Comparison of ENCODE assay signal across 20 cellular contexts in genomic region chr12:20259786-20260185, GRCh38.
DNase-seq lines count a peak whose midpoint lies in the region; ATAC-seq, FAIRE-seq and TF ChIP-seq lines count a peak whose summit lies in the region.
"Had no signal": no experiment of that assay in that cellular context is flagged by ENCODE, and none has a peak within 500 bp of the region (broad histone marks: within the 10 kb centered on the region; RNA-seq: fewer than 3 reads in every experiment).

No MANE protein-coding gene starts in this region.

- no peaks in the 10 kb centered on the region for H4K20me1 ChIP-seq in astrocyte (ENCODE audit: insufficient read depth, low read length)
- H4K20me1 ChIP-seq: BLaER1 had no signal

- H3K79me2 ChIP-seq in astrocyte (ENCODE audit: insufficient read depth, low read length): no peaks in the 10 kb centered on the region

- no peaks in the 10 kb centered on the region for H3K36me3 ChIP-seq in astrocyte (ENCODE audit: insufficient read depth, low read length)
- H3K36me3 ChIP-seq: BLaER1, HAP-1 had no signal

- no peak overlapping the region for H3K4me3 ChIP-seq in astrocyte (ENCODE audit: insufficient read depth, low read depth, low read length)
- H3K4me3 ChIP-seq: BLaER1, GM12878, GM23248, HAP-1, K562 had no signal

- no peaks in the 10 kb centered on the region for H3K36me3 Mint-ChIP-seq in astrocyte (ENCODE audit: low read depth, unreplicated experiment)
- no peaks in the 10 kb centered on the region for H3K36me3 Mint-ChIP-seq in activated naive CD8-positive, alpha-beta T cell treated with anti-CD3 and anti-CD28 coated beads for 36 hours
- H3K36me3 Mint-ChIP-seq: CD14-positive monocyte; CD4-positive, alpha-beta memory T cell had no signal

- H3K9me3 ChIP-seq in astrocyte (ENCODE audit: insufficient read depth, low read depth, low read length): no peaks in the 10 kb centered on the region
- H3K9me3 ChIP-seq: BLaER1, HAP-1 had no signal

- ATAC-seq in HG03139 (IDR thresholded peaks at IDR 0.05; ENCODE audit: unreplicated experiment) (no peak), GM19035 (IDR thresholded peaks at IDR 0.05; ENCODE audit: unreplicated experiment) (no peak)
- ATAC-seq: GM12878, K562 had no signal

- no peaks in the 10 kb centered on the region for H3K27me3 Mint-ChIP-seq in astrocyte (ENCODE audit: low read depth, unreplicated experiment)
- H3K27me3 Mint-ChIP-seq in activated naive CD8-positive, alpha-beta T cell treated with anti-CD3 and anti-CD28 coated beads for 36 hours: no peaks in the 10 kb centered on the region
- H3K27me3 Mint-ChIP-seq: CD4-positive, alpha-beta memory T cell had no signal

- no peaks in the 10 kb centered on the region for H3K27me3 ChIP-seq in astrocyte (ENCODE audit: insufficient read depth, low read length)
- H3K27me3 ChIP-seq: BLaER1 had no signal

- TF ChIP-seq CTCF in astrocyte (IDR thresholded peaks at IDR 0.05; ENCODE audit: insufficient read depth, low read depth, low read length): no peak

- no peak for FAIRE-seq in astrocyte (lab: Jason Lieb, UNC)
- FAIRE-seq: A204.1, GM12878, GM19239, HTR-8/SVneo, K562 had no signal

- peaks cover 2% of the 10 kb centered on the region for H3K9me3 Mint-ChIP-seq in astrocyte (ENCODE audit: unreplicated experiment)
- H3K9me3 Mint-ChIP-seq in activated naive CD8-positive, alpha-beta T cell treated with anti-CD3 and anti-CD28 coated beads for 36 hours: no peaks in the 10 kb centered on the region

- H3K9ac ChIP-seq in astrocyte (ENCODE audit: low read length): no peak overlapping the region
- H3K9ac ChIP-seq: BLaER1, GM23248 had no signal

- H3K27ac Mint-ChIP-seq in astrocyte (ENCODE audit: unreplicated experiment): no peak overlapping the region
- H3K27ac Mint-ChIP-seq in activated naive CD8-positive, alpha-beta T cell treated with anti-CD3 and anti-CD28 coated beads for 36 hours: no peak overlapping the region
- H3K27ac Mint-ChIP-seq: CD14-positive monocyte; CD4-positive, alpha-beta memory T cell had no signal

- no peak overlapping the region for H2AFZ ChIP-seq in astrocyte (ENCODE audit: low read depth, low read length)
- H2AFZ ChIP-seq: GM23248 had no signal

- no peak overlapping the region for H3K4me3 Mint-ChIP-seq in astrocyte (ENCODE audit: unreplicated experiment)
- H3K4me3 Mint-ChIP-seq in activated naive CD8-positive, alpha-beta T cell treated with anti-CD3 and anti-CD28 coated beads for 36 hours: no peak overlapping the region
- H3K4me3 Mint-ChIP-seq: CD14-positive monocyte; CD4-positive, alpha-beta memory T cell had no signal

- DNase-seq in M059J (ENCODE audit: low read depth) (peak; percentile 44), astrocyte (ENCODE audit: low read depth) (peak; percentile 51), hepatic stellate cell (ENCODE audit: low spot score) (peak; percentile 1), AML-193 (lab: John Stamatoyannopoulos, UW) (no peak)
- no peak for DNase-seq in activated naive CD8-positive, alpha-beta T cell treated with anti-CD3 and anti-CD28 coated beads for 36 hours
- DNase-seq: CD4-positive, alpha-beta memory T cell; DMS153; DMS79; GM23248; IMR-90 had no signal

- no peak overlapping the region for H3K27ac ChIP-seq in astrocyte (ENCODE audit: low read depth, low read length)
- H3K27ac ChIP-seq: BLaER1, GM23248 had no signal

- H3K4me1 ChIP-seq in astrocyte (ENCODE audit: insufficient read depth, low read length): no peaks in the 10 kb centered on the region
- H3K4me1 ChIP-seq: BLaER1 had no signal

- H3K4me2 ChIP-seq in astrocyte (ENCODE audit: low read length): no peak overlapping the region
- H3K4me2 ChIP-seq: BLaER1 had no signal

- peaks cover 3% of the 10 kb centered on the region for H3K4me1 Mint-ChIP-seq in astrocyte (ENCODE audit: low read depth, unreplicated experiment)
- H3K4me1 Mint-ChIP-seq in activated naive CD8-positive, alpha-beta T cell treated with anti-CD3 and anti-CD28 coated beads for 36 hours: no peaks in the 10 kb centered on the region
- H3K4me1 Mint-ChIP-seq: CD14-positive monocyte; CD4-positive, alpha-beta memory T cell had no signal

Comparison
In these comparisons a context has a peak if more than half of its experiments do, and no peak if none do; other contexts are left out.
1. DNase-seq: peak in M059J (single experiment), astrocyte (single experiment) and hepatic stellate cell (single experiment); none in activated naive CD8-positive, alpha-beta T cell treated with anti-CD3 and anti-CD28 coated beads for 36 hours (single experiment) and AML-193 (0 of 2).